In the genomic region with DNA sequence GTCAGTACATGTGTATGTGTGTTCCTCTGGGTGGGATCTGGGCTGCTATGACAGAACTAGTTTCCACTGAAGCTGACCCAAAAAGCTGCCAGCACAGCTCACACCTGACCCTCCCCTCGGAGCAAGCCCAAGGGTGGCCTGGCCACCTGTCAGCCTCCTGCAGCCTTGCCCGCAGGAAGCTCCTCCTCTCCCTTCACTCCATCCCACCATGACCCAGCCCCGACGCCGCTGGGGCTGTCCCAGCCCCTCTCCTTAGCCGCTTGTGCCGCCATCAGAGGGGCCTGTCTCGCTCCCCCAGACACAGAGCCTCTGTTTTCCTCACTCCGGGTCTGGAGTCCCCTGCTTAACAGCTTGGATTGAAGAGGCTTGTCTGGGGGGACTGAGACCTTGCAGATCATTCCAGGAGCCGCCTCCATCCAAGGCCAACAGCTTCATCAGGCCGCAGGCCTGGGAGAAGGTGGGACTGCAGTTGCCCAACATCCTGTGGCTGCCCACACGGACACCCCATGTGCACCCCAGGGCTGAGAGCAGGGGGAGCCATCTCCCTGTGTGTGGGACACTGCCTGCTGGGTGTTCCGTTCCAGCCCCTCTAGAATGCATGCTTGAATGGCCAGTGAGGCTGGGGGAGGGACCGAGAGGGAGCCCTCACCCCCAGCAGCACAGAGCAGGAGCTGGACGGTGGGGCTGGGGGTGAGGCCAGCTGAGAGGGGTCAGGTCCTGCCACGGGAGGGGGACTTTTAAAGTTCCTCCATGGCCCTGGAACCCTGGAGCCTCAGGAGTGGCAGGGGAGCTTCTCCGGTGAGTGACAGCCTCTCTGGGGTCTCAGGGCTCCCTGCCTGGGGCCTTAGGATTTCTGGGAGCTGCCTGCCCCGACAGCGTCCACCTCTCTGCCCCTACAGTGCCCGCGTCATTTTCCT, we compare ENCODE assay signal across 13 cellular contexts. TPM values are rescaled to one million over a fixed set of nuclear protein-coding genes. Genes with fewer than 3 reads are reported as not detected.
DNase-seq lines count a peak whose midpoint lies in the region; ATAC-seq and TF ChIP-seq lines count a peak whose summit lies in the region.
"Had no signal": no experiment of that assay in that cellular context is flagged by ENCODE, and none has a peak within 500 bp of the region (broad histone marks: within the 10 kb centered on the region; RNA-seq: fewer than 3 reads in every experiment).

No MANE protein-coding gene starts in this region.

- H3K27me3 Mint-ChIP-seq in WTC11 (ENCODE audit: low read depth), result peaks cover 5% of the 10 kb centered on the region
- H3K27me3 Mint-ChIP-seq in activated CD4-positive, alpha-beta memory T cell treated with anti-CD3 and anti-CD28 coated beads, Interleukin-2, amount 10 ng/mL, durations not matched to agents 7 days and 5 days, result peaks cover 24% of the 10 kb centered on the region
- H3K27me3 Mint-ChIP-seq in natural killer cell (ENCODE audit: low read depth in 2 of 2), result peaks cover 14 to 18% of the 10 kb centered on the region in 2 donors

- H3K9ac ChIP-seq in trophoblast cell (ENCODE audit: low read length), result no peak overlapping the region

- H3K23ac ChIP-seq in trophoblast cell (ENCODE audit: low read length), result no peak overlapping the region

- H4K91ac ChIP-seq in trophoblast cell (ENCODE audit: low read depth, low read length), result no peak overlapping the region

- DNase-seq in AML-193 (lab: John Stamatoyannopoulos, UW) (peak; percentile 12 to 44), WTC11 (ENCODE audit: low spot score) (no peak), left ventricle myocardium superior (peak; percentile 36), trophoblast cell (no peak), natural killer cell (no peak)
- DNase-seq in activated CD4-positive, alpha-beta memory T cell treated with anti-CD3 and anti-CD28 coated beads, Interleukin-2, amount 10 ng/mL, durations not matched to agents 7 days and 5 days, result no peak
- DNase-seq: activated CD8-positive, alpha-beta T cell treated with anti-CD3 and anti-CD28 coated beads, Interleukin-2, amount 10 ng/mL, durations not matched to agents 7 days and 5 days; NCI-H1105 had no signal

- H2AFZ ChIP-seq in trophoblast cell (ENCODE audit: insufficient read depth, low read length, poor library complexity), result no peak overlapping the region

- TF ChIP-seq CTCF in WTC11 (IDR thresholded peaks at IDR 0.05) (no peak), natural killer cell (IDR thresholded peaks at IDR 0.05) (no peak)

- no CpG with 5 or more reads among the region's 21 CpGs for whole genome bisulfite sequencing in trophoblast cell (ENCODE audit: extremely low coverage, insufficient coverage, insufficient read length)

- no peak overlapping the region for H2BK5ac ChIP-seq in trophoblast cell (ENCODE audit: low read depth, low read length, poor library complexity)

- H3K27ac ChIP-seq in trophoblast cell (ENCODE audit: low read depth, low read length), result no peak overlapping the region

- H3K4me1 Mint-ChIP-seq in WTC11 (peaks cover 40% of the 10 kb centered on the region), natural killer cell (peaks cover 0 to 12% of the 10 kb centered on the region in 2 donors)
- H3K4me1 Mint-ChIP-seq in activated CD4-positive, alpha-beta memory T cell treated with anti-CD3 and anti-CD28 coated beads, Interleukin-2, amount 10 ng/mL, durations not matched to agents 7 days and 5 days, result peaks cover 3% of the 10 kb centered on the region

- H3K79me2 ChIP-seq in trophoblast cell (ENCODE audit: control insufficient read depth, insufficient read depth, low read length, poor library complexity), result no peaks in the 10 kb centered on the region

- no peaks in the 10 kb centered on the region for H3K36me3 ChIP-seq in trophoblast cell (ENCODE audit: control insufficient read depth in 1 of 2, insufficient read depth in 2 of 2, low read length in 2 of 2)

- intact Hi-C loops in left ventricle myocardium superior (cut with micrococcal nuclease), result no loop called here
- intact Hi-C loops in natural killer cell (cut with micrococcal nuclease), result no loop called here

- H2AK5ac ChIP-seq in trophoblast cell (ENCODE audit: low read length), result no peak overlapping the region

- no peak for ATAC-seq in WTC11
- no peak for ATAC-seq in left ventricle myocardium superior
- no peak for ATAC-seq in natural killer cell
- ATAC-seq in HG03159 (IDR thresholded peaks at IDR 0.05; ENCODE audit: unreplicated experiment), result no peak
- ATAC-seq in GM21786 (IDR thresholded peaks at IDR 0.05; ENCODE audit: unreplicated experiment), result no peak
- ATAC-seq: activated CD8-positive, alpha-beta T cell treated with anti-CD3 and anti-CD28 coated beads, Interleukin-2, amount 10 ng/mL, durations not matched to agents 7 days and 5 days had no signal

- POLR2A ChIA-PET in WTC11 (lab: Charles Lee), result interaction anchor here (1.0 to 1.4 kb wide), 4 partner anchors 23 to 62 kb away, joined by 3 to 6 read pairs (median 3); partner anchors contain the start of gene TPCN2
- POLR2A ChIA-PET in activated CD4-positive, alpha-beta memory T cell treated with anti-CD3 and anti-CD28 coated beads, Interleukin-2, amount 10 ng/mL, durations not matched to agents 7 days and 5 days (lab: Charles Lee), result interaction anchor here (0.6 kb wide), 1 partner anchor 484 kb away, joined by 3 read pairs; no protein-coding TSS in a partner anchor

- no peak overlapping the region for H3K18ac ChIP-seq in trophoblast cell (ENCODE audit: low read length)

- H3K27me3 ChIP-seq in trophoblast cell (ENCODE audit: insufficient read depth, low read length), result no peaks in the 10 kb centered on the region

- no peak overlapping the region for H4K12ac ChIP-seq in trophoblast cell (ENCODE audit: low read depth, low read length)

- no peak overlapping the region for H3K4me3 ChIP-seq in trophoblast cell (ENCODE audit: low read depth, low read length)

- peaks cover 4% of the 10 kb centered on the region for H3K9me3 ChIP-seq in trophoblast cell (ENCODE audit: insufficient read depth, low read depth, low read length)

- H3K27ac Mint-ChIP-seq in WTC11 (no peak overlapping the region), natural killer cell (no peak overlapping the region)
- H3K27ac Mint-ChIP-seq in activated CD4-positive, alpha-beta memory T cell treated with anti-CD3 and anti-CD28 coated beads, Interleukin-2, amount 10 ng/mL, durations not matched to agents 7 days and 5 days, result no peak overlapping the region
- H3K27ac Mint-ChIP-seq: activated CD8-positive, alpha-beta T cell treated with anti-CD3 and anti-CD28 coated beads, Interleukin-2, amount 10 ng/mL, durations not matched to agents 7 days and 5 days; CD4-positive, CD25-positive, alpha-beta regulatory T cell had no signal

- H3K4me2 ChIP-seq in trophoblast cell (ENCODE audit: low read length), result peak overlapping the region; percentile 41

- no peak overlapping the region for H2BK120ac ChIP-seq in trophoblast cell (ENCODE audit: insufficient read depth, low read length, poor library complexity)

- no peak overlapping the region for H3K4ac ChIP-seq in trophoblast cell (ENCODE audit: low read depth, low read length)

- H2BK12ac ChIP-seq in trophoblast cell (ENCODE audit: low read length), result no peak overlapping the region

- CTCF ChIA-PET in WTC11 (lab: Charles Lee), result interaction anchor here (0.9 to 6.6 kb wide), 15 partner anchors 10 to 119 kb away, joined by 3 to 50 read pairs (median 6); partner anchors contain the start of gene TPCN2
- CTCF ChIA-PET in activated CD4-positive, alpha-beta memory T cell treated with anti-CD3 and anti-CD28 coated beads, Interleukin-2, amount 10 ng/mL, durations not matched to agents 7 days and 5 days (lab: Charles Lee), result no interaction called here

- peaks cover 2% of the 10 kb centered on the region for H3K79me1 ChIP-seq in trophoblast cell (ENCODE audit: low read length)

- H4K8ac ChIP-seq in trophoblast cell (ENCODE audit: low read depth, low read length), result no peak overlapping the region

- peaks cover 32 to 38% of the 10 kb centered on the region in 2 experiments for H3K4me1 ChIP-seq in trophoblast cell (ENCODE audit: control insufficient read depth in 1 of 2, insufficient read depth in 2 of 2, low read length in 2 of 2)

- peaks cover 11% of the 10 kb centered on the region for H3K9me3 Mint-ChIP-seq in WTC11
- H3K9me3 Mint-ChIP-seq in activated CD4-positive, alpha-beta memory T cell treated with anti-CD3 and anti-CD28 coated beads, Interleukin-2, amount 10 ng/mL, durations not matched to agents 7 days and 5 days, result no peaks in the 10 kb centered on the region
- no peaks in the 10 kb centered on the region for H3K9me3 Mint-ChIP-seq in natural killer cell
- H3K9me3 Mint-ChIP-seq: CD4-positive, CD25-positive, alpha-beta regulatory T cell had no signal

- H3K14ac ChIP-seq in trophoblast cell (ENCODE audit: low read length), result no peak overlapping the region

- H3K4me3 Mint-ChIP-seq in WTC11, result peak overlapping the region; percentile 62
- no peak overlapping the region for H3K4me3 Mint-ChIP-seq in activated CD4-positive, alpha-beta memory T cell treated with anti-CD3 and anti-CD28 coated beads, Interleukin-2, amount 10 ng/mL, durations not matched to agents 7 days and 5 days
- no peak overlapping the region for H3K4me3 Mint-ChIP-seq in natural killer cell
- H3K4me3 Mint-ChIP-seq: activated CD8-positive, alpha-beta T cell treated with anti-CD3 and anti-CD28 coated beads, Interleukin-2, amount 10 ng/mL, durations not matched to agents 7 days and 5 days; CD4-positive, CD25-positive, alpha-beta regulatory T cell had no signal

- H3K36me3 Mint-ChIP-seq in WTC11, result no peaks in the 10 kb centered on the region
- H3K36me3 Mint-ChIP-seq in activated CD4-positive, alpha-beta memory T cell treated with anti-CD3 and anti-CD28 coated beads, Interleukin-2, amount 10 ng/mL, durations not matched to agents 7 days and 5 days (ENCODE audit: low read depth), result no peaks in the 10 kb centered on the region
- no peaks in the 10 kb centered on the region for H3K36me3 Mint-ChIP-seq in natural killer cell
- H3K36me3 Mint-ChIP-seq: CD4-positive, CD25-positive, alpha-beta regulatory T cell had no signal

TF ChIP-seq in WTC11, 78 proteins besides CTCF, POLR2A, EP300 and RAD21:
- no peak for TF ChIP-seq NFE2L1 (CRISPR knock-in tag; IDR thresholded peaks at IDR 0.05)

RNA-seq across cellular contexts. Expression of gene MRGPRF, which starts 0.7 kb away (rescaled TPM):
- total RNA-seq in WTC11 (2021) (3.8 to 6.5 TPM (median 5.5 TPM) in 3 replicates), left ventricle myocardium superior (5.5 TPM), natural killer cell (not detected)
- polyA plus RNA-seq in trophoblast cell (2013), result 0.29 and 0.39 TPM in 2 replicates
- total RNA-seq in activated CD4-positive, alpha-beta memory T cell treated with anti-CD3 and anti-CD28 coated beads, Interleukin-2, amount 10 ng/mL, durations not matched to agents 7 days and 5 days, result not detected
- total RNA-seq: activated CD8-positive, alpha-beta T cell treated with anti-CD3 and anti-CD28 coated beads, Interleukin-2, amount 10 ng/mL, durations not matched to agents 7 days and 5 days; CD4-positive, CD25-positive, alpha-beta regulatory T cell; myocyte had no signal
- polyA plus RNA-seq: CD4-positive, CD25-positive, alpha-beta regulatory T cell had no signal

RNA-seq across cellular contexts. Expression of gene MRGPRD, which starts 31.6 kb away (rescaled TPM):
- total RNA-seq in WTC11 (2021) (not detected in 3 replicates), left ventricle myocardium superior (not detected), natural killer cell (not detected)
- not detected in 2 replicates for polyA plus RNA-seq in trophoblast cell (2013)
- total RNA-seq in activated CD4-positive, alpha-beta memory T cell treated with anti-CD3 and anti-CD28 coated beads, Interleukin-2, amount 10 ng/mL, durations not matched to agents 7 days and 5 days, result not detected
- total RNA-seq: activated CD8-positive, alpha-beta T cell treated with anti-CD3 and anti-CD28 coated beads, Interleukin-2, amount 10 ng/mL, durations not matched to agents 7 days and 5 days; CD4-positive, CD25-positive, alpha-beta regulatory T cell; cerebellum; myocyte had no signal

RNA-seq across cellular contexts. Expression of gene TPCN2, which starts 36.4 kb away (rescaled TPM):
- total RNA-seq in WTC11 (2021), result 20.2 to 24.6 TPM (median 22.0 TPM) in 3 replicates
- total RNA-seq in left ventricle myocardium superior, result 7.9 TPM
- 5.2 TPM in 2 replicates for polyA plus RNA-seq in trophoblast cell (2013)
- 10 to 100 TPM; 25.8 to 26.0 TPM for total RNA-seq in activated CD4-positive, alpha-beta memory T cell treated with anti-CD3 and anti-CD28 coated beads, Interleukin-2, amount 10 ng/mL, durations not matched to agents 7 days and 5 days
- 10 to 100 TPM; 14.9 to 18.3 (median 18.2) TPM for total RNA-seq in natural killer cell

Comparison
In these comparisons a context has a peak if more than half of its experiments do, and no peak if none do; other contexts are left out.
1. DNase-seq: peak in AML-193 (2 of 2) and left ventricle myocardium superior (single experiment); none in WTC11 (single experiment), trophoblast cell (0 of 2), activated CD4-positive, alpha-beta memory T cell treated with anti-CD3 and anti-CD28 coated beads, Interleukin-2, amount 10 ng/mL, durations not matched to agents 7 days and 5 days (single experiment) and natural killer cell (single experiment).